In the genomic region with DNA sequence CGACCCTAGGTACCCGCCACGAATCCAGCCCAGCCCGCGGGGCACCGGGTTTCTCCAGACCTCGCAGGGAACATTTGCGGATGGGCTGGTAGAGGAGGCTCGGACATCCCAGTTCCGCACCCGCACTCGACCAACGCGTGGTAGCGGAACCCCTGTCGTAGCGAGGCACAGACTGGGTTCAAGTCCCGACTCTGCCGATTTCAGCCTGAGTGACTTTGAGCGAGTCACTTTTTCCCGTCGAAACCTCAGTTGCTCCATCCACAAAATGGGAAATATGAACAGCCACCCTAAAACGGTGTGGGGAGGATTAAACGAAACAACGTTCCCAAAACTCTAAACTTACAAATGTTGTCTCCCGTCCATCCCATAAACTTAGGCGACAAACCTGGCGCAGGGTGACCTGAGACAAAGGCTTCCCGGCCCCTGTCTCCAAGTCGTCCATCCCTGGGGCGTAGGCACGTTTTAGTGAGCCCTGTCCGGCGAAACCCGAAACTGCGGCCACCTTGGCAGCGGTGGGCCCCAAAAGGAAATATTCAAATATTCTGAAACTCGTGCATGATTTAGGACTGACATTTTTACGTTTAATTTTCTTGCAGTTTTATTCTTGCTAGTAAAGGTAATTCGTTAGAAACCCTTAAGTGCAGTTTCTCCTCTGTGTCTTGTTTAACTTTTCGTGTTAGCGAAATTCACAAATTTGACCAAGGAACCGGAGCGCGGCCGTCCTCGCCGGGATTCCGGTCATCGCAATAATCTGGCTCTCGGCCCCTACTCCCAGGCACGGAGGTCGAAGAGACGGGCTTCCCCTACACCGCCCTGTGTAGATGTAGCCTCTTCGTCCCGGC, we compare ENCODE assay signal across 8 cellular contexts. TPM values are rescaled to one million over a fixed set of nuclear protein-coding genes. Genes with fewer than 3 reads are reported as not detected.
A peak's percentile ranks its signal among the peaks of the same experiment; 100 is the strongest.
DNase-seq lines count a peak whose midpoint lies in the region; ATAC-seq, FAIRE-seq and TF ChIP-seq lines count a peak whose summit lies in the region.

No MANE protein-coding gene starts in this region.

- H3K4me2 ChIP-seq in astrocyte (ENCODE audit: low read length), result peak overlapping the region; percentile 92

- DNase-seq in MG63 (peak; percentile 20), astrocyte (ENCODE audit: low read depth) (no peak), kidney tubule cell (ENCODE audit: low spot score) (peak; percentile 35), HuH-7 (ENCODE audit: low spot score) (no peak), DMS153 treated with DMSO at 0.1 percent for 48 hours (lab: John Stamatoyannopoulos, UW; ENCODE audit: unreplicated experiment) (no peak)
- DNase-seq in stimulated activated effector memory CD8-positive, alpha-beta T cell treated with anti-CD3 and anti-CD28 coated beads, Interleukin-12 subunit alpha, Interleukin-12 subunit beta, amount 100 ng/mL, for 72 hours (ENCODE audit: low spot score in 2 of 2), result peak in 1 of 2 donors; percentile 17

- no peak for FAIRE-seq in astrocyte (lab: Jason Lieb, UNC)

- no peaks in the 10 kb centered on the region; the same call in 1 of the 2 replicates for H3K9me3 ChIP-seq in MG63
- H3K9me3 ChIP-seq in astrocyte (ENCODE audit: insufficient read depth, low read depth, low read length), result no peaks in the 10 kb centered on the region

- peaks cover 41% of the 10 kb centered on the region for H3K4me1 ChIP-seq in astrocyte (ENCODE audit: insufficient read depth, low read length)

- peaks cover 18% of the 10 kb centered on the region for H4K20me1 ChIP-seq in astrocyte (ENCODE audit: insufficient read depth, low read length)

- peaks cover 20% of the 10 kb centered on the region for H3K27me3 Mint-ChIP-seq in astrocyte (ENCODE audit: low read depth, unreplicated experiment)

- H3K27ac ChIP-seq in astrocyte (ENCODE audit: low read depth, low read length), result peak overlapping the region; percentile 8

- H3K9me3 Mint-ChIP-seq in astrocyte (ENCODE audit: unreplicated experiment), result peaks cover 3% of the 10 kb centered on the region
- no peaks in the 10 kb centered on the region for H3K9me3 Mint-ChIP-seq in stimulated activated effector memory CD8-positive, alpha-beta T cell treated with anti-CD3 and anti-CD28 coated beads, Interleukin-12 subunit alpha, Interleukin-12 subunit beta, amount 100 ng/mL, for 72 hours

- H3K9ac ChIP-seq in astrocyte (ENCODE audit: low read length), result peak overlapping the region; percentile 77

- H3K27me3 ChIP-seq in MG63 (no peaks in the 10 kb centered on the region; the same call in 1 of the 2 replicates), astrocyte (ENCODE audit: insufficient read depth, low read length) (peaks cover 8% of the 10 kb centered on the region)

- H2AFZ ChIP-seq in astrocyte (ENCODE audit: low read depth, low read length), result peak overlapping the region; percentile 77

- H3K4me3 ChIP-seq in GM08714 (ENCODE audit: low read length), result peak overlapping the region; percentile 57
- H3K4me3 ChIP-seq in MG63, result peak overlapping the region; percentile 69
- H3K4me3 ChIP-seq in astrocyte (ENCODE audit: insufficient read depth, low read depth, low read length), result peak overlapping the region; percentile 64

- H3K36me3 ChIP-seq in MG63 (peaks cover 16% of the 10 kb centered on the region), astrocyte (ENCODE audit: insufficient read depth, low read length) (no peaks in the 10 kb centered on the region)

- TF ChIP-seq CTCF in astrocyte (IDR thresholded peaks at IDR 0.05; ENCODE audit: insufficient read depth, low read depth, low read length), result no peak

- H3K27ac Mint-ChIP-seq in astrocyte (ENCODE audit: unreplicated experiment), result peak overlapping the region; percentile 66
- H3K27ac Mint-ChIP-seq in stimulated activated effector memory CD8-positive, alpha-beta T cell treated with anti-CD3 and anti-CD28 coated beads, Interleukin-12 subunit alpha, Interleukin-12 subunit beta, amount 100 ng/mL, for 72 hours, result peak overlapping the region; percentile 100

- peak overlapping the region; percentile 78 for H3K4me3 Mint-ChIP-seq in astrocyte (ENCODE audit: unreplicated experiment)
- H3K4me3 Mint-ChIP-seq in stimulated activated effector memory CD8-positive, alpha-beta T cell treated with anti-CD3 and anti-CD28 coated beads, Interleukin-12 subunit alpha, Interleukin-12 subunit beta, amount 100 ng/mL, for 72 hours, result peak overlapping the region; percentile 99

- H3K4me1 Mint-ChIP-seq in astrocyte (ENCODE audit: low read depth, unreplicated experiment), result peaks cover 15% of the 10 kb centered on the region
- peaks cover 47% of the 10 kb centered on the region for H3K4me1 Mint-ChIP-seq in stimulated activated effector memory CD8-positive, alpha-beta T cell treated with anti-CD3 and anti-CD28 coated beads, Interleukin-12 subunit alpha, Interleukin-12 subunit beta, amount 100 ng/mL, for 72 hours

- ATAC-seq in stimulated activated effector memory CD8-positive, alpha-beta T cell treated with anti-CD3 and anti-CD28 coated beads, Interleukin-12 subunit alpha, Interleukin-12 subunit beta, amount 100 ng/mL, for 72 hours, result no peak
- ATAC-seq in HG03108 (IDR thresholded peaks at IDR 0.05; ENCODE audit: unreplicated experiment), result no peak

- H3K79me2 ChIP-seq in astrocyte (ENCODE audit: insufficient read depth, low read length), result peaks cover 14% of the 10 kb centered on the region

- H3K36me3 Mint-ChIP-seq in astrocyte (ENCODE audit: low read depth, unreplicated experiment), result no peaks in the 10 kb centered on the region
- peaks cover 72% of the 10 kb centered on the region for H3K36me3 Mint-ChIP-seq in stimulated activated effector memory CD8-positive, alpha-beta T cell treated with anti-CD3 and anti-CD28 coated beads, Interleukin-12 subunit alpha, Interleukin-12 subunit beta, amount 100 ng/mL, for 72 hours

RNA-seq across cellular contexts. Expression of a gene that starts 2.0 kb away (rescaled TPM):
- total RNA-seq in MG63 (2014; rRNA removed; shearing (Covaris generic); ENCODE audit: low replicate concordance), result 11.7 and 17.5 TPM in 2 replicates
- 18.1 and 20.9 TPM in 2 replicates for total RNA-seq in astrocyte

RNA-seq across cellular contexts. Expression of a gene that starts 27.0 kb away (rescaled TPM):
- 7.7 and 29.1 TPM in 2 replicates for total RNA-seq in MG63 (2014; rRNA removed; shearing (Covaris generic); ENCODE audit: low replicate concordance)
- total RNA-seq in astrocyte, result 12.0 and 13.1 TPM in 2 replicates

RNA-seq across cellular contexts. Expression of a gene that starts 28.4 kb away (rescaled TPM):
- total RNA-seq in MG63 (2014; rRNA removed; shearing (Covaris generic); ENCODE audit: low replicate concordance), result 6.4 and 7.9 TPM in 2 replicates
- total RNA-seq in astrocyte, result 2.4 and 4.1 TPM in 2 replicates

RNA-seq across cellular contexts. Expression of a gene that starts 45.0 kb away (rescaled TPM):
- total RNA-seq in MG63 (2014; rRNA removed; shearing (Covaris generic); ENCODE audit: low replicate concordance), result 3.3 and 3.4 TPM in 2 replicates
- total RNA-seq in astrocyte, result 68.2 and 73.7 TPM in 2 replicates

RNA-seq across cellular contexts. Expression of a gene that starts 49.4 kb away (rescaled TPM):
- 494 and 524 TPM in 2 replicates for total RNA-seq in MG63 (2014; rRNA removed; shearing (Covaris generic); ENCODE audit: low replicate concordance)
- 166 and 191 TPM in 2 replicates for total RNA-seq in astrocyte

Comparison
In these comparisons a context has a peak if more than half of its experiments do, and no peak if none do; other contexts are left out.
1. DNase-seq: peak in MG63 (single experiment) and kidney tubule cell (single experiment); none in astrocyte (single experiment), HuH-7 (single experiment) and DMS153 treated with DMSO at 0.1 percent for 48 hours (single experiment).
2. Peak in every context shown above with its lines, with median percentiles within 50 percentile points of each other: H3K4me3 ChIP-seq.